Comparison of ENCODE assay signal across 20 cellular contexts in genomic region chr11:56172256-56172835, GRCh38. TPM values are rescaled to one million over a fixed set of nuclear protein-coding genes. Genes with fewer than 3 reads are reported as not detected.
DNase-seq lines count a peak whose midpoint lies in the region; ATAC-seq and TF ChIP-seq lines count a peak whose summit lies in the region.
"Had no signal": no experiment of that assay in that cellular context is flagged by ENCODE, and none has a peak within 500 bp of the region (broad histone marks: within the 10 kb centered on the region; RNA-seq: fewer than 3 reads in every experiment).

No MANE protein-coding gene starts in this region.

- no peaks in the 10 kb centered on the region for H3K9me2 ChIP-seq in hepatocyte (replicated peaks; ENCODE audit: insufficient read depth)

- H3K4me1 ChIP-seq in hepatocyte (ENCODE audit: insufficient read depth) (peaks cover 5% of the 10 kb centered on the region), HAP-1 (no peaks in the 10 kb centered on the region)
- H3K4me1 ChIP-seq in CD8-positive, alpha-beta memory T cell (ENCODE audit: insufficient read depth, low read length): no peaks in the 10 kb centered on the region

- no peaks in the 10 kb centered on the region for H4K20me1 ChIP-seq in hepatocyte (ENCODE audit: insufficient read depth, poor library complexity, severe bottlenecking)

- POLR2A ChIA-PET in CD8-positive, alpha-beta memory T cell (lab: Charles Lee): no interaction called here

- peak overlapping the region; percentile 73 for H3K27ac Mint-ChIP-seq in neural crest cell (ENCODE audit: unreplicated experiment)
- no peak overlapping the region for H3K27ac Mint-ChIP-seq in CD8-positive, alpha-beta memory T cell
- H3K27ac Mint-ChIP-seq: CD14-positive monocyte; CD8-positive, alpha-beta T cell; HFFc6; IgD-negative memory B cell had no signal

- in situ Hi-C loops in SK-MEL-5 (cut with HindIII; ENCODE audit: low pct_unique_long_range_greater_than_20kb, low sequenced_read_pairs) (no loop called here), HAP-1 (cut with MboI; ENCODE audit: low sequenced_read_pairs) (no loop called here)

- peaks cover 8% of the 10 kb centered on the region for H3K4me1 Mint-ChIP-seq in neural crest cell
- H3K4me1 Mint-ChIP-seq in CD8-positive, alpha-beta memory T cell: no peaks in the 10 kb centered on the region
- H3K4me1 Mint-ChIP-seq: CD14-positive monocyte, IgD-negative memory B cell had no signal

- H3K36me3 Mint-ChIP-seq in neural crest cell (ENCODE audit: low read depth): no peaks in the 10 kb centered on the region
- H3K36me3 Mint-ChIP-seq in CD8-positive, alpha-beta memory T cell: no peaks in the 10 kb centered on the region
- H3K36me3 Mint-ChIP-seq: CD14-positive monocyte; CD8-positive, alpha-beta T cell; IgD-negative memory B cell had no signal

- no peaks in the 10 kb centered on the region for H3K9me3 ChIP-seq in hepatocyte (ENCODE audit: low read depth)
- no peaks in the 10 kb centered on the region for H3K9me3 ChIP-seq in HAP-1
- H3K9me3 ChIP-seq in CD8-positive, alpha-beta memory T cell (ENCODE audit: low read length): no peaks in the 10 kb centered on the region

- H3K27ac ChIP-seq in hepatocyte: peak overlapping the region; percentile 71
- H3K27ac ChIP-seq in CD8-positive, alpha-beta memory T cell (ENCODE audit: low read depth, low read length): no peak overlapping the region
- H3K27ac ChIP-seq: KMS-11 had no signal

- peak overlapping the region; percentile 59 for H3K4me2 ChIP-seq in hepatocyte
- H3K4me2 ChIP-seq: KMS-11 had no signal

- H3K79me2 ChIP-seq in hepatocyte: no peaks in the 10 kb centered on the region

- TF ChIP-seq CTCF in hepatocyte (IDR thresholded peaks at IDR 0.05; ENCODE audit: poor library complexity) (no peak), neural crest cell (conservative IDR thresholded peaks at IDR 0.05) (no peak)

- peak; percentile 52 for DNase-seq in COLO829 (ENCODE audit: low spot score)
- peak; percentile 92 for DNase-seq in SK-MEL-5 (ENCODE audit: low read depth, low spot score)
- peak; percentile 57 for DNase-seq in hepatocyte (ENCODE audit: low spot score)
- no peak for DNase-seq in neural crest cell (ENCODE audit: low read depth, low spot score)
- DNase-seq in posterior cingulate gyrus: no peak
- DNase-seq in HAP-1 (ENCODE audit: low spot score in 2 of 2): no peak
- DNase-seq in CD8-positive, alpha-beta memory T cell: no peak
- DNase-seq: CD8-positive, alpha-beta T cell; DMS79; GOT3; HCEC 1CT; HFFc6 had no signal

- H3K27me3 Mint-ChIP-seq in neural crest cell (ENCODE audit: low read depth): no peaks in the 10 kb centered on the region
- no peaks in the 10 kb centered on the region for H3K27me3 Mint-ChIP-seq in CD8-positive, alpha-beta memory T cell
- H3K27me3 Mint-ChIP-seq: IgD-negative memory B cell had no signal

- WGBS in hepatocyte (ENCODE audit: low lambda C conversion rate, missing lambda C conversion rate): 48% methylated on average over 3 of the region's 3 CpGs

- no peaks in the 10 kb centered on the region for H3K36me3 ChIP-seq in hepatocyte (replicated peaks; ENCODE audit: insufficient read depth, low read depth)
- no peaks in the 10 kb centered on the region for H3K36me3 ChIP-seq in HAP-1 (replicated peaks)
- no peaks in the 10 kb centered on the region for H3K36me3 ChIP-seq in CD8-positive, alpha-beta memory T cell (ENCODE audit: insufficient read depth, low read length)

- CTCF ChIA-PET in CD8-positive, alpha-beta memory T cell (lab: Charles Lee): no interaction called here

- H3K4me3 ChIP-seq in hepatocyte (no peak overlapping the region), HAP-1 (no peak overlapping the region)
- no peak overlapping the region for H3K4me3 ChIP-seq in CD8-positive, alpha-beta memory T cell (ENCODE audit: low read length)
- H3K4me3 ChIP-seq: GM12878 had no signal

- no peak for ATAC-seq in HG03095 (IDR thresholded peaks at IDR 0.05; ENCODE audit: unreplicated experiment)
- ATAC-seq: CD8-positive, alpha-beta T cell; GM12878 had no signal

- H3K4me3 Mint-ChIP-seq in neural crest cell: no peak overlapping the region
- no peak overlapping the region for H3K4me3 Mint-ChIP-seq in CD8-positive, alpha-beta memory T cell
- H3K4me3 Mint-ChIP-seq: CD14-positive monocyte; CD8-positive, alpha-beta T cell; HFFc6; IgD-negative memory B cell had no signal

- H3K27me3 ChIP-seq in hepatocyte: no peaks in the 10 kb centered on the region
- H3K27me3 ChIP-seq in HAP-1 (ENCODE audit: low read depth): no peaks in the 10 kb centered on the region
- no peaks in the 10 kb centered on the region for H3K27me3 ChIP-seq in CD8-positive, alpha-beta memory T cell (ENCODE audit: insufficient read depth, low read length, poor library complexity, severe bottlenecking)

- intact Hi-C loops in posterior cingulate gyrus (cut with DNase I): no loop called here

- no peak overlapping the region for H2AFZ ChIP-seq in hepatocyte

- H3K9me3 Mint-ChIP-seq in neural crest cell: no peaks in the 10 kb centered on the region
- peaks cover 2 to 36% (median 16%) of the 10 kb centered on the region in 5 donors for H3K9me3 Mint-ChIP-seq in CD8-positive, alpha-beta memory T cell

RNA-seq across cellular contexts. Expression of gene OR5J2, which starts 4.1 kb away (rescaled TPM):
- 0.82 and 1.0 TPM in 2 replicates for total RNA-seq in SK-MEL-5 (2014; rRNA removed; shearing (Covaris generic))
- polyA plus RNA-seq in SK-MEL-5 (2015; cell fraction: cytosol; rRNA removed): 0.18 TPM in 1 of 2 replicates, not detected in the other
- 6.6 and 9.2 TPM in 2 replicates for polyA plus RNA-seq in SK-MEL-5 (2015; cell fraction: nucleus; rRNA removed)
- total RNA-seq in hepatocyte (not detected in 2 replicates), neural crest cell (not detected in 2 replicates)
- polyA plus RNA-seq in hepatocyte: not detected in 2 replicates
- total RNA-seq in CD8-positive, alpha-beta memory T cell: not detected
- polyA plus RNA-seq in CD8-positive, alpha-beta memory T cell: not detected
- total RNA-seq: A673; CD8-positive, alpha-beta T cell; G401; GM12878; HFFc6 had no signal
- polyA plus RNA-seq: BJ, CD14-positive monocyte, GM12878, IgD-negative memory B cell had no signal

RNA-seq across cellular contexts. Expression of gene OR8K5, which starts 12.2 kb away (rescaled TPM):
- total RNA-seq in SK-MEL-5 (2014; rRNA removed; shearing (Covaris generic)): not detected in 2 replicates
- not detected in 2 replicates for polyA plus RNA-seq in SK-MEL-5 (2015; cell fraction: cytosol; rRNA removed)
- not detected in 2 replicates for polyA plus RNA-seq in SK-MEL-5 (2015; cell fraction: nucleus; rRNA removed)
- total RNA-seq in hepatocyte (not detected in 2 replicates), neural crest cell (not detected in 2 replicates)
- not detected in 2 replicates for polyA plus RNA-seq in hepatocyte
- not detected for total RNA-seq in CD8-positive, alpha-beta memory T cell
- not detected for polyA plus RNA-seq in CD8-positive, alpha-beta memory T cell
- total RNA-seq: A673; CD8-positive, alpha-beta T cell; G401; GM12878; HFFc6 had no signal
- polyA plus RNA-seq: BJ, CD14-positive monocyte, GM12878, IgD-negative memory B cell had no signal

RNA-seq across cellular contexts. Expression of gene OR8J3, which starts 32.3 kb away (rescaled TPM):
- total RNA-seq in SK-MEL-5 (2014; rRNA removed; shearing (Covaris generic)): not detected in 2 replicates
- not detected in 2 replicates for polyA plus RNA-seq in SK-MEL-5 (2015; cell fraction: cytosol; rRNA removed)
- not detected in 2 replicates for polyA plus RNA-seq in SK-MEL-5 (2015; cell fraction: nucleus; rRNA removed)
- total RNA-seq in hepatocyte (not detected in 2 replicates), neural crest cell (not detected in 2 replicates)
- polyA plus RNA-seq in hepatocyte: not detected in 2 replicates
- not detected for total RNA-seq in CD8-positive, alpha-beta memory T cell
- not detected for polyA plus RNA-seq in CD8-positive, alpha-beta memory T cell
- total RNA-seq: A673; CD8-positive, alpha-beta T cell; G401; GM12878; HFFc6 had no signal
- polyA plus RNA-seq: BJ, CD14-positive monocyte, GM12878, IgD-negative memory B cell had no signal

RNA-seq across cellular contexts. Expression of gene OR8H3, which starts 50.2 kb away (rescaled TPM):
- total RNA-seq in SK-MEL-5 (2014; rRNA removed; shearing (Covaris generic)): not detected in 2 replicates
- not detected in 2 replicates for polyA plus RNA-seq in SK-MEL-5 (2015; cell fraction: cytosol; rRNA removed)
- not detected in 2 replicates for polyA plus RNA-seq in SK-MEL-5 (2015; cell fraction: nucleus; rRNA removed)
- not detected in 2 replicates for total RNA-seq in hepatocyte
- not detected in 2 replicates for polyA plus RNA-seq in hepatocyte
- not detected in 2 replicates for total RNA-seq in neural crest cell
- total RNA-seq in CD8-positive, alpha-beta memory T cell: not detected
- not detected for polyA plus RNA-seq in CD8-positive, alpha-beta memory T cell
- total RNA-seq: A673; CD8-positive, alpha-beta T cell; G401; GM12878; HFFc6 had no signal
- polyA plus RNA-seq: BJ, CD14-positive monocyte, GM12878, IgD-negative memory B cell had no signal

Comparison
In these comparisons a context has a peak if more than half of its experiments do, and no peak if none do; other contexts are left out.
1. DNase-seq: peak in COLO829 (single experiment), SK-MEL-5 (single experiment) and hepatocyte (single experiment); none in neural crest cell (single experiment), posterior cingulate gyrus (0 of 10), HAP-1 (0 of 2) and CD8-positive, alpha-beta memory T cell (0 of 5).